ENCODE assay signal across 20 cellular contexts in the genomic region with DNA sequence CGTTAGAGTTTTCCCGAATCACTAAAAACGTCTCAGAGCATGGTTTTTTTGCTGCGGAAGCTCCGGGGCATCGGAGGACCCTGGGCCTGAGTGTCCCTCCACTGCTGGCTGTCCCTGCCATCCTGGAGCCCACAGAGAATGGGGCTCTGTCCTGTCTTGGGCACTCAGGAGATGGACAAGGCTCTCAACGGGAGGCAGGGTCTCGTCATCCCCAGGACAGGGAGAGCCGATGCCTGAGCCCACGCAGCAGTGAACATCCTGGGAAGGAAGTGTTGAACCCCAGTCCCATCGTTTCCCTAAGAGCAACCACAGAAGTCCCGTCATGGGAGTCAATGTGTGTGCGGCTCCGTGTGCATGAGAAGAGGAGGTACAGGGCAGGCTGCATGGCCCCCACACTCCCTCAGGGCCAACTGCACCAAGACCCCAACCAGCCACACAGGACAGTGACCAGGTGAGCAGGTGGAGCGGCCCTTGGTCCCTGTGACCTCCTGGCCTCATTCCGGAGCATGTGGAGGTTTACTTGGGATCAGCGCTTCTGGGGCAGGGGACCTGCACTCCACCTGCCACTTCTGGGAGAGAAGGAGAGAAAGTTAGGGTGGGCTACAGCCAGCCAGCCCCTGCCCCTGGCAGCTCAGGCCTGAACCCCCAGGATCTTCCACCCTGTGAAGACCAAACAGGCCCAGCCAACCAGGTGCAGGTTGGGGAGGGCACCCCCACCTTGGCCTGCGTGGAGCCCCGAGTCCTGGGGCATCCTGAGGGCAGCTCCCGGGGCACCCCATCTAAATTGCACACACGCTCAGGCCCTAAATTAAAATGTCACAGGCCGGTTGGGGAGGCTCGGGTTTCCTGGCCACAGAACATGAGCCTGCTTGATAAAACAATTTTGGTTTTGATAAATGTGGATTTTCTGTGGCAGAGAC. TPM values are rescaled to one million over a fixed set of nuclear protein-coding genes. Genes with fewer than 3 reads are reported as not detected.
DNase-seq lines count a peak whose midpoint lies in the region; ATAC-seq and TF ChIP-seq lines count a peak whose summit lies in the region.
"Had no signal": no experiment of that assay in that cellular context is flagged by ENCODE, and none has a peak within 500 bp of the region (broad histone marks: within the 10 kb centered on the region; RNA-seq: fewer than 3 reads in every experiment).

No MANE protein-coding gene starts in this region.

- 91% methylated on average over 20 of the region's 23 CpGs for WGBS in mesenchymal stem cell

- H4K8ac ChIP-seq in mesenchymal stem cell (ENCODE audit: low read length): no peak overlapping the region

- H3K4me1 Mint-ChIP-seq in CD14-positive monocyte: peaks cover 20% of the 10 kb centered on the region

- peak overlapping the region in 1 of 2 experiments; percentile 23 for H2BK12ac ChIP-seq in mesenchymal stem cell (ENCODE audit: low read length in 2 of 2)

- H2AFZ ChIP-seq in mesenchymal stem cell (ENCODE audit: low read depth, low read length): no peak overlapping the region

- intact Hi-C loops in CD14-positive monocyte (cut with micrococcal nuclease) (loop anchor here in 1 of 2 donors (10.0 kb wide), 2 partner anchors 160 to 740 kb away; partner anchors contain the start of genes D2HGDH and PPP1R7), gastrocnemius medialis (cut with DNase I; ENCODE audit: low total_unique reads) (loop anchor here (5.0 to 10.0 kb wide), 4 partner anchors 107 to 740 kb away; partner anchors contain the start of genes CAPN10, D2HGDH, MTERF4 and STK25)

- peaks cover 6 to 7% of the 10 kb centered on the region in 2 donors for H3K36me3 Mint-ChIP-seq in CD14-positive monocyte

- no peak overlapping the region for H3K14ac ChIP-seq in mesenchymal stem cell (ENCODE audit: low read length in 2 of 2)

- no peak overlapping the region for H2BK5ac ChIP-seq in mesenchymal stem cell (ENCODE audit: low read depth, low read length, poor library complexity, severe bottlenecking)

- H4K91ac ChIP-seq in mesenchymal stem cell (ENCODE audit: low read length): peak overlapping the region; percentile 8

- TF ChIP-seq CTCF in CD14-positive monocyte (IDR thresholded peaks at IDR 0.05) (no peak), RWPE2 (IDR thresholded peaks at IDR 0.05; ENCODE audit: poor library complexity, severe bottlenecking) (no peak), gastrocnemius medialis (IDR thresholded peaks at IDR 0.05 in 4 of 5, conservative IDR thresholded peaks at IDR 0.05 in 1 of 5) (no peak)

- no peak overlapping the region for H3K18ac ChIP-seq in mesenchymal stem cell (ENCODE audit: low read depth in 1 of 2, low read length in 2 of 2)

- H3K27me3 ChIP-seq in RWPE2 (ENCODE audit: insufficient read depth, poor library complexity, severe bottlenecking) (peaks cover 6% of the 10 kb centered on the region), mesenchymal stem cell (ENCODE audit: control insufficient read depth in 1 of 2, insufficient read depth in 1 of 2, low read length in 2 of 2) (peaks cover 0 to 10% of the 10 kb centered on the region in 2 experiments), gastrocnemius medialis (no peaks in the 10 kb centered on the region)

- no peak overlapping the region for H3K9ac ChIP-seq in mesenchymal stem cell (ENCODE audit: low read length)

- peak; percentile 30 for DNase-seq in CD14-positive monocyte (ENCODE audit: low spot score)
- DNase-seq in RWPE2 (ENCODE audit: low spot score): peak; percentile 43
- no peak for DNase-seq in mesenchymal stem cell
- peak in 1 of 2 donors; percentile 3 for DNase-seq in gastrocnemius medialis
- no peak for DNase-seq in CD1c-positive myeloid dendritic cell (ENCODE audit: extremely low spot score)
- DNase-seq: activated CD4-positive, alpha-beta T cell treated with anti-CD3 and anti-CD28 coated beads, Interleukin-2, amount 50 U/mL, for 4 hours; activated T-cell treated with anti-CD3 and anti-CD28 coated beads, Interleukin-2, amount 50 U/mL, for 72 hours; caudate nucleus; GF-D8; NCI-H2029 treated with DMSO at 0.1 percent for 48 hours; NCI-H446 treated with DMSO at 0.1 percent for 48 hours; RPMI8226; stimulated activated CD4-positive, alpha-beta T cell treated with anti-CD3 and anti-CD28 coated beads, Interleukin-1b, Interleukin-23, amount 100 ng/mL, for 48 hours; stomach had no signal

- no peak overlapping the region for H3K23ac ChIP-seq in mesenchymal stem cell (ENCODE audit: low read length in 2 of 2)

- no peaks in the 10 kb centered on the region for H3K9me3 ChIP-seq in RWPE2 (ENCODE audit: severe bottlenecking)
- no peaks in the 10 kb centered on the region for H3K9me3 ChIP-seq in mesenchymal stem cell (ENCODE audit: control insufficient read depth, low read length)
- no peaks in the 10 kb centered on the region for H3K9me3 ChIP-seq in gastrocnemius medialis
- H3K9me3 ChIP-seq: HAP-1, stomach had no signal

- peak overlapping the region in 1 of 2 donors; percentile 4 for H3K4me3 Mint-ChIP-seq in CD14-positive monocyte
- H3K4me3 Mint-ChIP-seq: activated T-cell treated with anti-CD3 and anti-CD28 coated beads, Interleukin-2, amount 50 U/mL, for 72 hours had no signal

- H3K27ac Mint-ChIP-seq in CD14-positive monocyte: no peak overlapping the region
- H3K27ac Mint-ChIP-seq: activated T-cell treated with anti-CD3 and anti-CD28 coated beads, Interleukin-2, amount 50 U/mL, for 72 hours had no signal

- H3K4me2 ChIP-seq in mesenchymal stem cell (ENCODE audit: low read length, poor library complexity, severe bottlenecking): no peak overlapping the region

- H2BK15ac ChIP-seq in mesenchymal stem cell (ENCODE audit: low read depth, poor library complexity, severe bottlenecking): no peak overlapping the region

- H3K27ac ChIP-seq in RWPE2 (ENCODE audit: poor library complexity, severe bottlenecking) (no peak overlapping the region), mesenchymal stem cell (ENCODE audit: low read length, poor library complexity, severe bottlenecking) (no peak overlapping the region), gastrocnemius medialis (peak overlapping the region; percentile 95 to 99 (median 96))

- H3K27me3 Mint-ChIP-seq in CD14-positive monocyte (ENCODE audit: low read depth in 3 of 3): peaks cover 36 to 66% (median 42%) of the 10 kb centered on the region in 3 donors

- no peaks in the 10 kb centered on the region for H3K79me1 ChIP-seq in mesenchymal stem cell (replicated peaks; ENCODE audit: low read length, poor library complexity, severe bottlenecking)

- H3K4me1 ChIP-seq in RWPE2 (ENCODE audit: insufficient read depth, poor library complexity, severe bottlenecking) (peaks cover 7% of the 10 kb centered on the region), mesenchymal stem cell (ENCODE audit: control insufficient read depth, insufficient read depth, low read depth, low read length) (peaks cover 47% of the 10 kb centered on the region), gastrocnemius medialis (peaks cover 49 to 59% of the 10 kb centered on the region in 2 donors)
- H3K4me1 ChIP-seq: HAP-1 had no signal

- H2AK5ac ChIP-seq in mesenchymal stem cell (ENCODE audit: low read length, severe bottlenecking): no peak overlapping the region

- H3K36me3 ChIP-seq in RWPE2 (ENCODE audit: low read depth) (no peaks in the 10 kb centered on the region), mesenchymal stem cell (ENCODE audit: control insufficient read depth in 1 of 2, insufficient read depth in 2 of 2, low read depth in 1 of 2, low read length in 2 of 2) (peaks cover 6 to 8% of the 10 kb centered on the region in 2 experiments), gastrocnemius medialis (no peaks in the 10 kb centered on the region)
- H3K36me3 ChIP-seq: HAP-1, stomach had no signal

- no peak for ATAC-seq in RWPE2 (ENCODE audit: low read depth)
- ATAC-seq in gastrocnemius medialis: no peak
- no peak for ATAC-seq in HG03159 (IDR thresholded peaks at IDR 0.05; ENCODE audit: unreplicated experiment)
- ATAC-seq in HG02852 (IDR thresholded peaks at IDR 0.05; ENCODE audit: unreplicated experiment): no peak
- ATAC-seq: activated T-cell treated with anti-CD3 and anti-CD28 coated beads, Interleukin-2, amount 50 U/mL, for 72 hours; esophagus mucosa; GM12878; K562 had no signal

- TF ChIP-seq POLR2A in gastrocnemius medialis (IDR thresholded peaks at IDR 0.05): no peak

- peak overlapping the region in 1 of 2 experiments; percentile 2 for H3K4ac ChIP-seq in mesenchymal stem cell (ENCODE audit: low read depth in 1 of 2, low read length in 2 of 2)

- H3K9me3 Mint-ChIP-seq in CD14-positive monocyte: peaks cover 0 to 5% (median 0%) of the 10 kb centered on the region in 7 donors
- H3K9me3 Mint-ChIP-seq: activated T-cell treated with anti-CD3 and anti-CD28 coated beads, Interleukin-2, amount 50 U/mL, for 72 hours had no signal

- H3K4me3 ChIP-seq in RWPE2 (ENCODE audit: severe bottlenecking) (no peak overlapping the region), mesenchymal stem cell (ENCODE audit: insufficient read depth in 1 of 2, low read depth in 1 of 2, low read length in 2 of 2) (no peak overlapping the region), gastrocnemius medialis (no peak overlapping the region)
- H3K4me3 ChIP-seq: GM12878, HAP-1, K562 had no signal

- no peak overlapping the region for H2BK120ac ChIP-seq in mesenchymal stem cell (ENCODE audit: low read depth, low read length)

- in situ Hi-C loops in gastrocnemius medialis (cut with MboI; ENCODE audit: low sequenced_read_pairs in 4 of 4): no loop called here

RNA-seq across cellular contexts. Expression of gene SNED1, which starts 3.1 kb away (rescaled TPM):
- under 1 TPM; 0.02 to 0.12 TPM for polyA plus RNA-seq in CD14-positive monocyte
- polyA plus RNA-seq in mesenchymal stem cell (2013, experiment 1 of 2): 3.7 TPM
- 3.7 TPM for polyA plus RNA-seq in mesenchymal stem cell (2013, experiment 2 of 2)
- total RNA-seq in gastrocnemius medialis: 10 to 100 TPM; 16.4 to 56.2 (median 43.5) TPM

Comparison
In these comparisons a context has a peak if more than half of its experiments do, and no peak if none do; other contexts are left out.
1. DNase-seq: peak in CD14-positive monocyte (single experiment) and RWPE2 (single experiment); none in mesenchymal stem cell (single experiment) and CD1c-positive myeloid dendritic cell (single experiment).
2. H3K27ac ChIP-seq: peak in gastrocnemius medialis (4 of 4); none in RWPE2 (single experiment) and mesenchymal stem cell (single experiment).